ENCODE assay signal across 8 cellular contexts in genomic region chr16:66933776-66934137, GRCh38.
DNase-seq lines count a peak whose midpoint lies in the region; ATAC-seq and TF ChIP-seq lines count a peak whose summit lies in the region.

No MANE protein-coding gene starts in this region.

- peak; percentile 16 for ATAC-seq in GM18498 (IDR thresholded peaks at IDR 0.05; ENCODE audit: unreplicated experiment)

- TF ChIP-seq CTCF in HL-60 (IDR thresholded peaks at IDR 0.05; ENCODE audit: insufficient read depth, low read length) (no peak), GM20000 (IDR thresholded peaks at IDR 0.05; ENCODE audit: extremely low read depth, missing control alignments) (no peak)

- DNase-seq in HL-60 (ENCODE audit: low read depth in 1 of 2, low spot score in 1 of 2) = no peak
- peak; percentile 63 to 71 for DNase-seq in activated T-cell treated with anti-CD3 and anti-CD28 coated beads, Interleukin-2, amount 50 U/mL, for 48 hours
- peak; percentile 16 to 26 for DNase-seq in stimulated activated CD4-positive, alpha-beta T cell treated with anti-CD3 and anti-CD28 coated beads, Interleukin-1b, Interleukin-23, amount 100 ng/mL, for 1 hour (ENCODE audit: low read depth in 2 of 2)
- no peak for DNase-seq in GM20000 (ENCODE audit: low spot score)
- no peak for DNase-seq in NCI-H187 treated with DMSO at 0.1 percent for 48 hours (lab: John Stamatoyannopoulos, UW)
- DNase-seq in islet precursor cell = no peak

- peak overlapping the region; percentile 89 for H3K27ac ChIP-seq in HL-60 (replicated peaks)

- H3K27me3 ChIP-seq in HL-60 (ENCODE audit: insufficient read depth, poor library complexity, severe bottlenecking) = no peaks in the 10 kb centered on the region

- peak overlapping the region; percentile 100 for H3K4me3 ChIP-seq in HL-60 (replicated peaks; ENCODE audit: insufficient read depth, low read length)
- H3K4me3 ChIP-seq in iPS-11a (ENCODE audit: low read depth, low read length) = peak overlapping the region; percentile 92

Comparison
In these comparisons a context has a peak if more than half of its experiments do, and no peak if none do; other contexts are left out.
1. DNase-seq: peak in activated T-cell treated with anti-CD3 and anti-CD28 coated beads, Interleukin-2, amount 50 U/mL, for 48 hours (2 of 2) and stimulated activated CD4-positive, alpha-beta T cell treated with anti-CD3 and anti-CD28 coated beads, Interleukin-1b, Interleukin-23, amount 100 ng/mL, for 1 hour (2 of 2); none in HL-60 (0 of 2), GM20000 (single experiment), NCI-H187 treated with DMSO at 0.1 percent for 48 hours (single experiment) and islet precursor cell (single experiment).